Comparison of ENCODE assay signal across 17 cellular contexts in genomic region chrX:41933546-41933945, GRCh38. TPM values are rescaled to one million over a fixed set of nuclear protein-coding genes. Genes with fewer than 3 reads are reported as not detected.
DNase-seq lines count a peak whose midpoint lies in the region; ATAC-seq and TF ChIP-seq lines count a peak whose summit lies in the region.
"Had no signal": no experiment of that assay in that cellular context is flagged by ENCODE, and none has a peak within 500 bp of the region (broad histone marks: within the 10 kb centered on the region; RNA-seq: fewer than 3 reads in every experiment).

No MANE protein-coding gene starts in this region.

- POLR2A ChIA-PET in HEK293 (lab: Yijun Ruan, JAX): no interaction called here

- H3K4me3 ChIP-seq in HEK293 (ENCODE audit: low read depth, low read length): no peak overlapping the region
- H3K4me3 ChIP-seq: HAP-1, SK-N-MC had no signal

- peak; percentile 73 for ATAC-seq in activated CD8-positive, alpha-beta memory T cell treated with anti-CD3 and anti-CD28 coated beads, Interleukin-2, amount 10 ng/mL, durations not matched to agents 7 days and 5 days
- ATAC-seq in activated T-helper 17 cell treated with anti-CD3 and anti-CD28 coated beads, Interleukin-2, amount 50 U/mL, for 72 hours (replicated peaks): peak; percentile 79
- ATAC-seq in stimulated activated effector memory CD8-positive, alpha-beta T cell treated with anti-CD3 and anti-CD28 coated beads, Interleukin-12 subunit alpha, Interleukin-12 subunit beta, amount 100 ng/mL, for 72 hours: peak; percentile 94

- no peaks in the 10 kb centered on the region for H3K9me3 ChIP-seq in HEK293 (ENCODE audit: control insufficient read depth, insufficient read depth, low read depth, low read length)
- H3K9me3 ChIP-seq: HAP-1 had no signal

- no peak for DNase-seq in activated CD8-positive, alpha-beta memory T cell treated with anti-CD3 and anti-CD28 coated beads, Interleukin-2, amount 10 ng/mL, durations not matched to agents 7 days and 5 days
- DNase-seq in activated CD8-positive, alpha-beta memory T cell treated with anti-CD3 and anti-CD28 coated beads for 24 hours: no peak
- DNase-seq in stimulated activated effector memory CD8-positive, alpha-beta T cell treated with anti-CD3 and anti-CD28 coated beads, Interleukin-12 subunit alpha, Interleukin-12 subunit beta, amount 100 ng/mL, for 72 hours (ENCODE audit: low spot score in 2 of 2): no peak
- no peak for DNase-seq in activated T-helper 1 cell treated with anti-CD3 and anti-CD28 coated beads, Interleukin-12 subunit alpha, Interleukin-12 subunit beta, Interleukin-2, Interleukin-4 antibody, amounts not matched to agents 30 ng/mL and 10 ng/mL and 1 ng/mL, durations not matched to agents 14 hours and 24 hours and 36 hours (ENCODE audit: low spot score)
- no peak for DNase-seq in NCI-H1048 (lab: John Stamatoyannopoulos, UW)
- DNase-seq: ACHN, C1 segment of cervical spinal cord, DND-41, NCI-H1694 treated with DMSO at 0.1 percent for 48 hours, NCI-H2107, NCI-H510A treated with DMSO at 0.1 percent for 48 hours, NCI-H774, SHP77 had no signal

- no peaks in the 10 kb centered on the region for H3K27me3 Mint-ChIP-seq in activated CD8-positive, alpha-beta memory T cell treated with anti-CD3 and anti-CD28 coated beads, Interleukin-2, amount 10 ng/mL, durations not matched to agents 7 days and 5 days
- H3K27me3 Mint-ChIP-seq in activated T-helper 17 cell treated with anti-CD3 and anti-CD28 coated beads, Interleukin-2, amount 50 U/mL, for 72 hours: no peaks in the 10 kb centered on the region
- peaks cover 6% of the 10 kb centered on the region for H3K27me3 Mint-ChIP-seq in activated T-helper 1 cell treated with anti-CD3 and anti-CD28 coated beads, Interleukin-12 subunit alpha, Interleukin-12 subunit beta, Interleukin-2, Interleukin-4 antibody, amounts not matched to agents 30 ng/mL and 10 ng/mL and 1 ng/mL, durations not matched to agents 14 hours and 24 hours and 36 hours (ENCODE audit: insufficient read depth)

- peak overlapping the region; percentile 85 for H3K27ac Mint-ChIP-seq in activated CD8-positive, alpha-beta memory T cell treated with anti-CD3 and anti-CD28 coated beads, Interleukin-2, amount 10 ng/mL, durations not matched to agents 7 days and 5 days
- no peak overlapping the region for H3K27ac Mint-ChIP-seq in activated T-helper 17 cell treated with anti-CD3 and anti-CD28 coated beads, Interleukin-2, amount 50 U/mL, for 72 hours
- no peak overlapping the region for H3K27ac Mint-ChIP-seq in stimulated activated effector memory CD8-positive, alpha-beta T cell treated with anti-CD3 and anti-CD28 coated beads, Interleukin-12 subunit alpha, Interleukin-12 subunit beta, amount 100 ng/mL, for 72 hours
- no peak overlapping the region for H3K27ac Mint-ChIP-seq in activated T-helper 1 cell treated with anti-CD3 and anti-CD28 coated beads, Interleukin-12 subunit alpha, Interleukin-12 subunit beta, Interleukin-2, Interleukin-4 antibody, amounts not matched to agents 30 ng/mL and 10 ng/mL and 1 ng/mL, durations not matched to agents 14 hours and 24 hours and 36 hours

- CTCF ChIA-PET in activated CD8-positive, alpha-beta memory T cell treated with anti-CD3 and anti-CD28 coated beads, Interleukin-2, amount 10 ng/mL, durations not matched to agents 7 days and 5 days (lab: Charles Lee): interaction anchor here (1.5 kb wide), 1 partner anchor 9 kb away, joined by 4 read pairs; no protein-coding TSS in a partner anchor
- CTCF ChIA-PET in HEK293 (lab: Yijun Ruan, JAX): interaction anchor here (0.6 to 0.7 kb wide), 2 partner anchors 63 to 548 kb away, joined by 3 read pairs; no protein-coding TSS in a partner anchor

- no peak overlapping the region for H3K4me3 Mint-ChIP-seq in activated CD8-positive, alpha-beta memory T cell treated with anti-CD3 and anti-CD28 coated beads, Interleukin-2, amount 10 ng/mL, durations not matched to agents 7 days and 5 days
- H3K4me3 Mint-ChIP-seq in activated T-helper 17 cell treated with anti-CD3 and anti-CD28 coated beads, Interleukin-2, amount 50 U/mL, for 72 hours: no peak overlapping the region
- H3K4me3 Mint-ChIP-seq in stimulated activated effector memory CD8-positive, alpha-beta T cell treated with anti-CD3 and anti-CD28 coated beads, Interleukin-12 subunit alpha, Interleukin-12 subunit beta, amount 100 ng/mL, for 72 hours: peak overlapping the region; percentile 50
- no peak overlapping the region for H3K4me3 Mint-ChIP-seq in activated T-helper 1 cell treated with anti-CD3 and anti-CD28 coated beads, Interleukin-12 subunit alpha, Interleukin-12 subunit beta, Interleukin-2, Interleukin-4 antibody, amounts not matched to agents 30 ng/mL and 10 ng/mL and 1 ng/mL, durations not matched to agents 14 hours and 24 hours and 36 hours

- no peak for TF ChIP-seq CTCF in HEK293 (tag by site-specific recombination; IDR thresholded peaks at IDR 0.05)

- H3K27ac ChIP-seq in HEK293 (ENCODE audit: extremely low read depth, low read depth, low read length): no peak overlapping the region
- H3K27ac ChIP-seq: SK-N-MC had no signal

- H3K4me1 Mint-ChIP-seq in activated CD8-positive, alpha-beta memory T cell treated with anti-CD3 and anti-CD28 coated beads, Interleukin-2, amount 10 ng/mL, durations not matched to agents 7 days and 5 days: peaks cover 34% of the 10 kb centered on the region
- H3K4me1 Mint-ChIP-seq in activated T-helper 17 cell treated with anti-CD3 and anti-CD28 coated beads, Interleukin-2, amount 50 U/mL, for 72 hours: peaks cover 18% of the 10 kb centered on the region
- H3K4me1 Mint-ChIP-seq in stimulated activated effector memory CD8-positive, alpha-beta T cell treated with anti-CD3 and anti-CD28 coated beads, Interleukin-12 subunit alpha, Interleukin-12 subunit beta, amount 100 ng/mL, for 72 hours: peaks cover 28% of the 10 kb centered on the region
- H3K4me1 Mint-ChIP-seq in activated T-helper 1 cell treated with anti-CD3 and anti-CD28 coated beads, Interleukin-12 subunit alpha, Interleukin-12 subunit beta, Interleukin-2, Interleukin-4 antibody, amounts not matched to agents 30 ng/mL and 10 ng/mL and 1 ng/mL, durations not matched to agents 14 hours and 24 hours and 36 hours (ENCODE audit: low read depth): peaks cover 5% of the 10 kb centered on the region

- no peaks in the 10 kb centered on the region for H3K4me1 ChIP-seq in HEK293 (ENCODE audit: control insufficient read depth, insufficient read depth, low read length)
- H3K4me1 ChIP-seq: HAP-1 had no signal

- H3K9me3 Mint-ChIP-seq in activated CD8-positive, alpha-beta memory T cell treated with anti-CD3 and anti-CD28 coated beads, Interleukin-2, amount 10 ng/mL, durations not matched to agents 7 days and 5 days (ENCODE audit: low read depth): peaks cover 3% of the 10 kb centered on the region
- H3K9me3 Mint-ChIP-seq in activated T-helper 17 cell treated with anti-CD3 and anti-CD28 coated beads, Interleukin-2, amount 50 U/mL, for 72 hours: no peaks in the 10 kb centered on the region
- no peaks in the 10 kb centered on the region for H3K9me3 Mint-ChIP-seq in stimulated activated effector memory CD8-positive, alpha-beta T cell treated with anti-CD3 and anti-CD28 coated beads, Interleukin-12 subunit alpha, Interleukin-12 subunit beta, amount 100 ng/mL, for 72 hours
- H3K9me3 Mint-ChIP-seq in activated T-helper 1 cell treated with anti-CD3 and anti-CD28 coated beads, Interleukin-12 subunit alpha, Interleukin-12 subunit beta, Interleukin-2, Interleukin-4 antibody, amounts not matched to agents 30 ng/mL and 10 ng/mL and 1 ng/mL, durations not matched to agents 14 hours and 24 hours and 36 hours: no peaks in the 10 kb centered on the region

- intact Hi-C loops in activated T-helper 1 cell treated with anti-CD3 and anti-CD28 coated beads, Interleukin-12 subunit alpha, Interleukin-12 subunit beta, Interleukin-2, Interleukin-4 antibody, amounts not matched to agents 30 ng/mL and 10 ng/mL and 1 ng/mL, durations not matched to agents 14 hours and 24 hours and 36 hours (cut with micrococcal nuclease): no loop called here

- peaks cover 9% of the 10 kb centered on the region for H3K36me3 Mint-ChIP-seq in activated CD8-positive, alpha-beta memory T cell treated with anti-CD3 and anti-CD28 coated beads, Interleukin-2, amount 10 ng/mL, durations not matched to agents 7 days and 5 days
- no peaks in the 10 kb centered on the region for H3K36me3 Mint-ChIP-seq in activated T-helper 17 cell treated with anti-CD3 and anti-CD28 coated beads, Interleukin-2, amount 50 U/mL, for 72 hours (ENCODE audit: low read depth)
- H3K36me3 Mint-ChIP-seq in stimulated activated effector memory CD8-positive, alpha-beta T cell treated with anti-CD3 and anti-CD28 coated beads, Interleukin-12 subunit alpha, Interleukin-12 subunit beta, amount 100 ng/mL, for 72 hours: no peaks in the 10 kb centered on the region
- H3K36me3 Mint-ChIP-seq in activated T-helper 1 cell treated with anti-CD3 and anti-CD28 coated beads, Interleukin-12 subunit alpha, Interleukin-12 subunit beta, Interleukin-2, Interleukin-4 antibody, amounts not matched to agents 30 ng/mL and 10 ng/mL and 1 ng/mL, durations not matched to agents 14 hours and 24 hours and 36 hours (ENCODE audit: low read depth): no peaks in the 10 kb centered on the region

- H3K36me3 ChIP-seq in HEK293 (ENCODE audit: control insufficient read depth in 2 of 2, insufficient read depth in 1 of 2, low read length in 2 of 2): no peaks in the 10 kb centered on the region
- H3K36me3 ChIP-seq: HAP-1 had no signal

TF ChIP-seq in HEK293, 187 proteins besides CTCF, POLR2A, EP300 and RAD21 (continues in another document):
- TF ChIP-seq ZNF585B (tag by site-specific recombination; IDR thresholded peaks at IDR 0.05) (no peak), ZNF274 (IDR thresholded peaks at IDR 0.05; ENCODE audit: low read length) (no peak), ZNF274 (tag by site-specific recombination; IDR thresholded peaks at IDR 0.05; ENCODE audit: borderline replicate concordance) (no peak), ZNF19 (tag by site-specific recombination; IDR thresholded peaks at IDR 0.05; ENCODE audit: low read depth) (no peak), SCRT2 (tag by site-specific recombination; IDR thresholded peaks at IDR 0.05) (peak; percentile 53; the same call in 1 of the 2 replicates)

RNA-seq across cellular contexts. Expression of gene CASK, which starts 10.2 kb away (rescaled TPM):
- 10 to 100 TPM; 30.2 to 40.0 TPM for total RNA-seq in activated CD8-positive, alpha-beta memory T cell treated with anti-CD3 and anti-CD28 coated beads, Interleukin-2, amount 10 ng/mL, durations not matched to agents 7 days and 5 days
- 10 to 100 TPM; 35.6 to 95.6 TPM for total RNA-seq in activated T-helper 17 cell treated with anti-CD3 and anti-CD28 coated beads, Interleukin-2, amount 50 U/mL, for 72 hours
- 17.4 and 30.5 TPM in 2 replicates for total RNA-seq in activated T-helper 1 cell treated with anti-CD3 and anti-CD28 coated beads, Interleukin-12 subunit alpha, Interleukin-12 subunit beta, Interleukin-2, Interleukin-4 antibody, amounts not matched to agents 30 ng/mL and 10 ng/mL and 1 ng/mL, durations not matched to agents 14 hours and 24 hours and 36 hours
